Comparison of ENCODE assay signal across 15 cellular contexts in genomic region chr1:51863384-51863783, GRCh38. TPM values are rescaled to one million over a fixed set of nuclear protein-coding genes. Genes with fewer than 3 reads are reported as not detected.
DNase-seq lines count a peak whose midpoint lies in the region; ATAC-seq, FAIRE-seq and TF ChIP-seq lines count a peak whose summit lies in the region.
"Had no signal": no experiment of that assay in that cellular context is flagged by ENCODE, and none has a peak within 500 bp of the region (broad histone marks: within the 10 kb centered on the region; RNA-seq: fewer than 3 reads in every experiment).

No MANE protein-coding gene starts in this region.

- no peak overlapping the region for H3K9ac ChIP-seq in KMS-11

- peak; percentile 76 for ATAC-seq in GM21576 (IDR thresholded peaks at IDR 0.05; ENCODE audit: unreplicated experiment)
- peak; percentile 74 for ATAC-seq in effector memory CD8-positive, alpha-beta T cell (replicated peaks)
- ATAC-seq: body of pancreas, left cardiac atrium had no signal

- H3K27ac Mint-ChIP-seq in effector memory CD8-positive, alpha-beta T cell: peak overlapping the region in 1 of 2 donors; percentile 83
- H3K27ac Mint-ChIP-seq: activated CD4-positive, alpha-beta memory T cell treated with anti-CD3 and anti-CD28 coated beads, Interleukin-2, amount 10 ng/mL, durations not matched to agents 7 days and 5 days had no signal

- peaks cover 18 to 37% of the 10 kb centered on the region in 2 donors for H3K4me1 Mint-ChIP-seq in effector memory CD8-positive, alpha-beta T cell (ENCODE audit: low read depth in 2 of 2)

- peaks cover 20% of the 10 kb centered on the region for H3K36me3 Mint-ChIP-seq in effector memory CD8-positive, alpha-beta T cell (ENCODE audit: insufficient read depth)

- peaks cover 9% of the 10 kb centered on the region; the same call in 1 of the 2 replicates for H4K20me1 ChIP-seq in KMS-11 (ENCODE audit: insufficient read depth)

- peak overlapping the region in 1 of 2 donors; percentile 0 for H3K4me3 Mint-ChIP-seq in effector memory CD8-positive, alpha-beta T cell
- H3K4me3 Mint-ChIP-seq: activated CD4-positive, alpha-beta memory T cell treated with anti-CD3 and anti-CD28 coated beads, Interleukin-2, amount 10 ng/mL, durations not matched to agents 7 days and 5 days had no signal

- H3K4me3 ChIP-seq in KMS-11 (IDR thresholded peaks at IDR 0.05; ENCODE audit: insufficient read depth, low read depth, low read length): peak overlapping the region; percentile 76
- H3K4me3 ChIP-seq in vagina: no peak overlapping the region
- H3K4me3 ChIP-seq: body of pancreas, uterus had no signal

- no peak overlapping the region for H2AFZ ChIP-seq in KMS-11 (ENCODE audit: low read depth)

- no peak for TF ChIP-seq CTCF in KMS-11 (conservative IDR thresholded peaks at IDR 0.05; ENCODE audit: low read depth, low read length)
- no peak for TF ChIP-seq CTCF in vagina (IDR thresholded peaks at IDR 0.05)

- H3K4me1 ChIP-seq in KMS-11 (ENCODE audit: low read depth, poor library complexity, severe bottlenecking): peaks cover 45% of the 10 kb centered on the region
- no peaks in the 10 kb centered on the region for H3K4me1 ChIP-seq in vagina
- H3K4me1 ChIP-seq: body of pancreas, uterus had no signal

- peak overlapping the region; percentile 75 for H3K4me2 ChIP-seq in KMS-11

- intact Hi-C loops in vagina (cut with DNase I): no loop called here

- peak; percentile 46 for FAIRE-seq in GM12892 (lab: Jason Lieb, UNC)

- TF ChIP-seq POLR2A in GM12892 (IDR thresholded peaks at IDR 0.05; ENCODE audit: low read depth, low read length): no peak
- no peak for TF ChIP-seq POLR2A in vagina (IDR thresholded peaks at IDR 0.05)

- H3K27me3 ChIP-seq in KMS-11 (ENCODE audit: insufficient read depth, low read depth) (no peaks in the 10 kb centered on the region), vagina (no peaks in the 10 kb centered on the region)
- H3K27me3 ChIP-seq: body of pancreas, uterus had no signal

- H3K9me3 Mint-ChIP-seq in effector memory CD8-positive, alpha-beta T cell: no peaks in the 10 kb centered on the region
- H3K9me3 Mint-ChIP-seq: activated CD4-positive, alpha-beta memory T cell treated with anti-CD3 and anti-CD28 coated beads, Interleukin-2, amount 10 ng/mL, durations not matched to agents 7 days and 5 days had no signal

- no peaks in the 10 kb centered on the region for H3K27me3 Mint-ChIP-seq in effector memory CD8-positive, alpha-beta T cell
- H3K27me3 Mint-ChIP-seq: activated CD4-positive, alpha-beta memory T cell treated with anti-CD3 and anti-CD28 coated beads, Interleukin-2, amount 10 ng/mL, durations not matched to agents 7 days and 5 days had no signal

- H3K36me3 ChIP-seq in KMS-11 (ENCODE audit: insufficient read depth): no peaks in the 10 kb centered on the region; the same call in 1 of the 2 replicates
- H3K36me3 ChIP-seq in vagina: no peaks in the 10 kb centered on the region
- H3K36me3 ChIP-seq: uterus had no signal

- H3K79me2 ChIP-seq in KMS-11 (ENCODE audit: insufficient read depth, low read depth): peaks cover 80% of the 10 kb centered on the region

- DNase-seq in GM12892 (ENCODE audit: insufficient read length): no peak
- no peak for DNase-seq in effector memory CD8-positive, alpha-beta T cell
- DNase-seq in substantia nigra (lab: John Stamatoyannopoulos, UW): no peak
- no peak for DNase-seq in activated naive CD4-positive, alpha-beta T cell treated with anti-CD3 and anti-CD28 coated beads, Interleukin-2, amount 50 U/mL, for 16 hours
- DNase-seq in globus pallidus (ENCODE audit: low spot score): no peak
- DNase-seq in vagina (ENCODE audit: extremely low spot score in 2 of 2): no peak
- DNase-seq: activated CD4-positive, alpha-beta memory T cell treated with anti-CD3 and anti-CD28 coated beads, Interleukin-2, amount 10 ng/mL, durations not matched to agents 7 days and 5 days; body of pancreas; DMS53; left cardiac atrium; NCI-H2081; SHP77; uterus had no signal

- peak overlapping the region; percentile 26; the same call in 1 of the 2 replicates for H3K27ac ChIP-seq in KMS-11
- H3K27ac ChIP-seq in substantia nigra (ENCODE audit: low read depth, low read length, poor library complexity, severe bottlenecking): no peak overlapping the region
- no peak overlapping the region for H3K27ac ChIP-seq in vagina
- H3K27ac ChIP-seq: body of pancreas, uterus had no signal

- no peaks in the 10 kb centered on the region for H3K9me3 ChIP-seq in vagina
- H3K9me3 ChIP-seq: body of pancreas, uterus had no signal

RNA-seq across cellular contexts. Expression of gene NRDC, which starts 15.1 kb away (rescaled TPM):
- polyA plus RNA-seq in GM12892 (2012; ENCODE audit: missing spikeins): 83.3 TPM
- 94.3 TPM for total RNA-seq in vagina
